1 cellular context compared by ENCODE assay signal in the genomic region with DNA sequence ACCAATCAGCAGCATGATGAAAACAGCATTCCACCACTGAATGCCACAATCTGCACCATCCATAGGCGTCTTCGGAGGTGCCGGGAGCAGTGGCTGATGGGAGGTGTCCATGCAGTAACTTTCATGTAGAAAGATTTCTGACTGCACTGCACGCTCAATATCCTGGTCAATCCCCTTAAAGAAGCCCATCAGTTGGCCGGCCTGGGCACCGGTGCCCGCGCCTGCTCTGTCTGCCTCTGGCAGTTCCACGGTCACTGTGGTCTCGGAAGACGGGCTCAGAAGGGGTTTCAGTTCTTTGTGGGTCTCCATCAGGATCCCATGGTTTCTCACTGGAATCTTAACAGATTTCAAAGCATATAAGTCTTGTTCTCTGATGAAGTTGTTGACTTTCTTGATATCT.
TF ChIP-seq lines count a peak whose summit lies in the region.

No MANE protein-coding gene starts in this region.

TF ChIP-seq in WTC11, 78 proteins besides CTCF, POLR2A, EP300 and RAD21 (continued from another document):
- TF ChIP-seq, protein P1, sequence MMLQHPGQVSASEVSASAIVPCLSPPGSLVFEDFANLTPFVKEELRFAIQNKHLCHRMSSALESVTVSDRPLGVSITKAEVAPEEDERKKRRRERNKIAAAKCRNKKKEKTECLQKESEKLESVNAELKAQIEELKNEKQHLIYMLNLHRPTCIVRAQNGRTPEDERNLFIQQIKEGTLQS (CRISPR knock-in tag; conservative IDR thresholded peaks at IDR 0.05), result no peak
- TF ChIP-seq CREM (CRISPR knock-in tag; IDR thresholded peaks at IDR 0.05) (no peak), ZNF317 (CRISPR knock-in tag; IDR thresholded peaks at IDR 0.05; ENCODE audit: borderline replicate concordance, low read depth) (no peak), ESRRA (CRISPR knock-in tag; IDR thresholded peaks at IDR 0.05; ENCODE audit: borderline replicate concordance) (no peak), NFE2L1 (CRISPR knock-in tag; IDR thresholded peaks at IDR 0.05) (no peak)
